Comparison of ENCODE assay signal across 6 cellular contexts in genomic region chr16:67865318-67865717, GRCh38. TPM values are rescaled to one million over a fixed set of nuclear protein-coding genes. Genes with fewer than 3 reads are reported as not detected.
A peak's percentile ranks its signal among the peaks of the same experiment; 100 is the strongest.
DNase-seq lines count a peak whose midpoint lies in the region; FAIRE-seq and TF ChIP-seq lines count a peak whose summit lies in the region.

No MANE protein-coding gene starts in this region.

- no peak overlapping the region for H3K4me2 ChIP-seq in smooth muscle cell

- H3K36me3 ChIP-seq in adipocyte (ENCODE audit: control insufficient read depth, insufficient read depth, low read length, severe bottlenecking) (peaks cover 31% of the 10 kb centered on the region), smooth muscle cell (ENCODE audit: low read depth) (no peaks in the 10 kb centered on the region)

- H3K9me3 ChIP-seq in adipocyte (ENCODE audit: control insufficient read depth, low read length) (no peaks in the 10 kb centered on the region), smooth muscle cell (replicated peaks; ENCODE audit: low read depth) (no peaks in the 10 kb centered on the region)

- peaks cover 70% of the 10 kb centered on the region for H3K79me2 ChIP-seq in smooth muscle cell (ENCODE audit: low read depth)

- H3K4me1 ChIP-seq in adipocyte (ENCODE audit: control insufficient read depth, insufficient read depth, low read length) (peaks cover 53% of the 10 kb centered on the region), smooth muscle cell (ENCODE audit: low read depth) (no peaks in the 10 kb centered on the region)

- H3K27me3 ChIP-seq in adipocyte (replicated peaks; ENCODE audit: control insufficient read depth, insufficient read depth, low read length) (no peaks in the 10 kb centered on the region), smooth muscle cell (ENCODE audit: low read depth) (no peaks in the 10 kb centered on the region)

- FAIRE-seq in GM12892 (lab: Jason Lieb, UNC) = no peak

- TF ChIP-seq CTCF in smooth muscle cell (IDR thresholded peaks at IDR 0.05; ENCODE audit: borderline replicate concordance, insufficient read depth, poor library complexity, severe bottlenecking) = peak; percentile 32

- no peak overlapping the region for H3K9ac ChIP-seq in adipocyte (ENCODE audit: low read length)
- H3K9ac ChIP-seq in smooth muscle cell (ENCODE audit: low read depth) = no peak overlapping the region

- peaks cover 12% of the 10 kb centered on the region for H3F3A ChIP-seq in smooth muscle cell (ENCODE audit: low read depth)

- no peak overlapping the region for H3K4me3 ChIP-seq in adipocyte (ENCODE audit: low read length)
- H3K4me3 ChIP-seq in smooth muscle cell = no peak overlapping the region

- TF ChIP-seq POLR2A in GM12892 (IDR thresholded peaks at IDR 0.05; ENCODE audit: low read depth, low read length) = no peak

- H2AFZ ChIP-seq in smooth muscle cell (ENCODE audit: low read depth) = no peak overlapping the region

- WGBS in smooth muscle cell (ENCODE audit: low lambda C conversion rate) = 87% methylated on average over 2 of the region's 2 CpGs

- peak; percentile 11 for DNase-seq in SHP77 (lab: John Stamatoyannopoulos, UW)
- DNase-seq in SHP77 treated with DMSO at 0.1 percent for 48 hours (lab: John Stamatoyannopoulos, UW) = no peak
- peak; percentile 36 for DNase-seq in adipocyte (ENCODE audit: low read depth)
- DNase-seq in smooth muscle cell (lab: John Stamatoyannopoulos, UW; ENCODE audit: unreplicated experiment) = no peak
- no peak for DNase-seq in GM12892 (ENCODE audit: insufficient read length)
- no peak for DNase-seq in NCI-H226

- peaks cover 74% of the 10 kb centered on the region for H4K20me1 ChIP-seq in smooth muscle cell (ENCODE audit: low read depth)

- no peak overlapping the region for H3K27ac ChIP-seq in smooth muscle cell (ENCODE audit: low read depth)

RNA-seq across cellular contexts. Expression of gene EDC4, which starts 7.5 kb away (rescaled TPM):
- total RNA-seq in smooth muscle cell = 35.5 and 46.3 TPM in 2 replicates
- polyA plus RNA-seq in smooth muscle cell = 64.5 and 74.7 TPM in 2 replicates
- 46.5 TPM for polyA plus RNA-seq in GM12892 (2012; ENCODE audit: missing spikeins)

RNA-seq across cellular contexts. Expression of gene CENPT, which starts 17.8 kb away (rescaled TPM):
- total RNA-seq in smooth muscle cell = 37.3 and 47.0 TPM in 2 replicates
- polyA plus RNA-seq in smooth muscle cell = 65.8 and 79.7 TPM in 2 replicates
- polyA plus RNA-seq in GM12892 (2012; ENCODE audit: missing spikeins) = 23.0 TPM

RNA-seq across cellular contexts. Expression of gene NUTF2, which starts 18.6 kb away (rescaled TPM):
- total RNA-seq in smooth muscle cell = 112 and 115 TPM in 2 replicates
- 202 and 208 TPM in 2 replicates for polyA plus RNA-seq in smooth muscle cell
- 131 TPM for polyA plus RNA-seq in GM12892 (2012; ENCODE audit: missing spikeins)

RNA-seq across cellular contexts. Expression of gene NRN1L, which starts 19.4 kb away (rescaled TPM):
- total RNA-seq in smooth muscle cell = not detected in 2 replicates
- 0.46 and 0.57 TPM in 2 replicates for polyA plus RNA-seq in smooth muscle cell
- 0.51 TPM for polyA plus RNA-seq in GM12892 (2012; ENCODE audit: missing spikeins)

RNA-seq across cellular contexts. Expression of gene THAP11, which starts 23.2 kb away (rescaled TPM):
- total RNA-seq in smooth muscle cell = 23.0 and 31.3 TPM in 2 replicates
- 32.7 and 38.3 TPM in 2 replicates for polyA plus RNA-seq in smooth muscle cell
- polyA plus RNA-seq in GM12892 (2012; ENCODE audit: missing spikeins) = 14.4 TPM

Comparison
In these comparisons a context has a peak if more than half of its experiments do, and no peak if none do; other contexts are left out.
1. DNase-seq: peak in SHP77 (2 of 2) and adipocyte (single experiment); none in SHP77 treated with DMSO at 0.1 percent for 48 hours (single experiment), smooth muscle cell (single experiment), GM12892 (single experiment) and NCI-H226 (single experiment).